8 cellular contexts compared by ENCODE assay signal in the genomic region with DNA sequence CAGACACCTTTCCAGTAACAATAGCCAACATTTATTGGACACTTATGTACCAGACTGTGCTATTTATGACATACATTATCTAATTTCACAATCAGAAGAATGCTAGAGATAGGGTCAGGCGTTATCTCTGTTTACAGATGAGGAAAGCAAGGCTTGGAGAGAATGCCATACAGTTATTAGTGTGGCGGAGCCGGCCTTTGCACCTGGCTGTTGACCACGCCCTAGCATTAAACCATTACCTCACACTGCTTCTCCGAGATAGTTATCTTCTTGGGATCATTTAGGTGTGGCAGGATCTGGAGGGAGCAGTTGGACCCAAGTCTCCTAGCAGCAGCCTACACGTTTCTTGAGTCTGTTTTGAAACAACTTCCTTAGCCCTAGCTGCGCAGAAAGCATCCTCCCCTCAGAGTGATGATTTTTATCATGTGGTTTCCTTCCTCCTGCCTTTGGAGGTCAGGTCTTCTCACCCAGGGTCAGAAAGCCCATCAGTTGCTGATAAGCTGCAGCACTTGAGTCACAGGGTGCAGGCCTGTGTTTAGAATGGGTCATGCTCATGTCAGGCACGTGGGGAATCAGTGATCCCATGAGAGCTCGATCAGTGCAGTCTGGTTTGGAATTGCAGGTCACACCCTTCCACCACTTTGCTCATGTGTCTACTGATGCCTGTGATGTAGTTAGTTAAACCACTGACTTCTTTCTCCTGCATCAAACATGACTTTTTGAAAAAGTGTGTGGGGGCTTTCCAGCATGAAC.
DNase-seq lines count a peak whose midpoint lies in the region; ATAC-seq and TF ChIP-seq lines count a peak whose summit lies in the region.

No MANE protein-coding gene starts in this region.

- H3K27ac ChIP-seq in mammary epithelial cell (ENCODE audit: insufficient read depth, low read depth, low read length): peak overlapping the region; percentile 96
- H3K27ac ChIP-seq in endodermal cell (ENCODE audit: low read depth, low read length): no peak overlapping the region

- no peaks in the 10 kb centered on the region for H4K20me1 ChIP-seq in mammary epithelial cell (ENCODE audit: insufficient read depth, low read length)

- H3K9ac ChIP-seq in mammary epithelial cell (ENCODE audit: insufficient read depth, low read length) (peak overlapping the region; percentile 71), endodermal cell (ENCODE audit: extremely low read depth, low read length, poor library complexity, severe bottlenecking) (no peak overlapping the region)

- DNase-seq in mammary epithelial cell (peak; percentile 53), myocyte (ENCODE audit: low read depth) (peak; percentile 56), cerebellar nuclear complex (lab: John Stamatoyannopoulos, UW) (no peak), endodermal cell (no peak), NCI-H2081 treated with DMSO at 0.1 percent for 48 hours (lab: John Stamatoyannopoulos, UW) (no peak)

- BruUV-seq in mammary epithelial cell (replicated peaks; lab: Mats Ljungman, UMichigan): no TSS peak

- peak overlapping the region; percentile 85 for H3K4me3 Mint-ChIP-seq in T-helper 1 cell treated with Interleukin-12 subunit alpha and Interleukin-12 subunit beta and Interleukin-4 antibody, amounts not matched to agents 30 μg/mL and 1 μg/mL, for 36 hours
- H3K4me3 Mint-ChIP-seq in endodermal cell: no peak overlapping the region

- WGBS in mammary epithelial cell (ENCODE audit: low coverage, missing lambda C conversion rate): 86% methylated on average over 9 of the region's 9 CpGs
- 93 to 95% methylated on average over 4 to 9 of the region's 9 CpGs for WGBS in endodermal cell (ENCODE audit: insufficient coverage in 1 of 2, insufficient read length in 1 of 2), 2 experiments

- TF ChIP-seq CTCF in mammary epithelial cell (conservative IDR thresholded peaks at IDR 0.05 in 1 of 2, IDR thresholded peaks at IDR 0.05 in 1 of 2; ENCODE audit: extremely low read depth in 1 of 2, insufficient read depth in 1 of 2, low read depth in 1 of 2, low read length in 2 of 2) (no peak), endodermal cell (conservative IDR thresholded peaks at IDR 0.05) (no peak)

- peaks cover 18% of the 10 kb centered on the region for H3K36me3 Mint-ChIP-seq in T-helper 1 cell treated with Interleukin-12 subunit alpha and Interleukin-12 subunit beta and Interleukin-4 antibody, amounts not matched to agents 30 μg/mL and 1 μg/mL, for 36 hours (ENCODE audit: low read depth)
- peaks cover 12% of the 10 kb centered on the region for H3K36me3 Mint-ChIP-seq in endodermal cell (ENCODE audit: low read depth)

- no peaks in the 10 kb centered on the region for H3K9me3 ChIP-seq in mammary epithelial cell (replicated peaks; ENCODE audit: insufficient read depth, low read length)
- H3K9me3 ChIP-seq in endodermal cell (ENCODE audit: control insufficient read depth, low read length): no peaks in the 10 kb centered on the region

- H3K4me3 ChIP-seq in mammary epithelial cell (replicated peaks in 1 of 3; ENCODE audit: insufficient read depth in 1 of 3, low read depth in 2 of 3, low read length in 3 of 3): no peak overlapping the region
- H3K4me3 ChIP-seq in endodermal cell (ENCODE audit: low read length): no peak overlapping the region

- H3K36me3 ChIP-seq in mammary epithelial cell (ENCODE audit: insufficient read depth, low read length) (no peaks in the 10 kb centered on the region), endodermal cell (ENCODE audit: control insufficient read depth, insufficient read depth, low read length) (peaks cover 6% of the 10 kb centered on the region)

- intact Hi-C loops in mammary epithelial cell (cut with micrococcal nuclease): loop anchor here (2.0 kb wide), 1 partner anchor 43 kb away; no protein-coding TSS in a partner anchor

- H3K27me3 Mint-ChIP-seq in T-helper 1 cell treated with Interleukin-12 subunit alpha and Interleukin-12 subunit beta and Interleukin-4 antibody, amounts not matched to agents 30 μg/mL and 1 μg/mL, for 36 hours (ENCODE audit: low read depth): no peaks in the 10 kb centered on the region
- no peaks in the 10 kb centered on the region for H3K27me3 Mint-ChIP-seq in endodermal cell (ENCODE audit: insufficient read depth)

- in situ Hi-C loops in mammary epithelial cell (cut with MboI; ENCODE audit: low sequenced_read_pairs in 2 of 2): loop anchor here in 1 of 2 donors (5.0 kb wide), 1 partner anchor 42 kb away; no protein-coding TSS in a partner anchor

- CTCF ChIA-PET in mammary epithelial cell (lab: Charles Lee; ENCODE audit: low non-redundant PET): interaction anchor here (0.5 kb wide), 1 partner anchor 130 kb away, joined by 3 read pairs; no protein-coding TSS in a partner anchor

- peak; percentile 43 for ATAC-seq in HG03378 (IDR thresholded peaks at IDR 0.05; ENCODE audit: unreplicated experiment)

- H3K4me1 Mint-ChIP-seq in T-helper 1 cell treated with Interleukin-12 subunit alpha and Interleukin-12 subunit beta and Interleukin-4 antibody, amounts not matched to agents 30 μg/mL and 1 μg/mL, for 36 hours (ENCODE audit: low read depth): peaks cover 87% of the 10 kb centered on the region
- H3K4me1 Mint-ChIP-seq in endodermal cell: peaks cover 79% of the 10 kb centered on the region

- peaks cover 90% of the 10 kb centered on the region for H3K79me2 ChIP-seq in mammary epithelial cell (ENCODE audit: insufficient read depth, low read length)

- no peak overlapping the region for H2AFZ ChIP-seq in mammary epithelial cell (ENCODE audit: low read depth, low read length)

- peaks cover 87% of the 10 kb centered on the region for H3K4me1 ChIP-seq in mammary epithelial cell (ENCODE audit: insufficient read depth, low read length)
- peaks cover 29% of the 10 kb centered on the region for H3K4me1 ChIP-seq in endodermal cell (ENCODE audit: control insufficient read depth, insufficient read depth, low read length)

- dilution Hi-C loops in mammary epithelial cell (cut with HindIII; ENCODE audit: low sequenced_read_pairs): no loop called here

- peak overlapping the region; percentile 87 for H3K27ac Mint-ChIP-seq in T-helper 1 cell treated with Interleukin-12 subunit alpha and Interleukin-12 subunit beta and Interleukin-4 antibody, amounts not matched to agents 30 μg/mL and 1 μg/mL, for 36 hours
- no peak overlapping the region for H3K27ac Mint-ChIP-seq in endodermal cell

- H3K4me2 ChIP-seq in mammary epithelial cell (ENCODE audit: insufficient read depth, low read depth, low read length): no peak overlapping the region

- H3K9me3 Mint-ChIP-seq in T-helper 1 cell treated with Interleukin-12 subunit alpha and Interleukin-12 subunit beta and Interleukin-4 antibody, amounts not matched to agents 30 μg/mL and 1 μg/mL, for 36 hours: no peaks in the 10 kb centered on the region
- no peaks in the 10 kb centered on the region for H3K9me3 Mint-ChIP-seq in endodermal cell

- peak; percentile 43 for TF ChIP-seq POLR2A in GM19193 (IDR thresholded peaks at IDR 0.05; ENCODE audit: extremely low read depth, insufficient read depth, insufficient read length)

- H3K27me3 ChIP-seq in mammary epithelial cell (ENCODE audit: insufficient read depth, low read length) (no peaks in the 10 kb centered on the region), endodermal cell (ENCODE audit: control insufficient read depth, insufficient read depth, low read length, poor library complexity, severe bottlenecking) (no peaks in the 10 kb centered on the region)

Comparison
In these comparisons a context has a peak if more than half of its experiments do, and no peak if none do; other contexts are left out.
1. DNase-seq: peak in mammary epithelial cell (single experiment) and myocyte (single experiment); none in cerebellar nuclear complex (0 of 2), endodermal cell (single experiment) and NCI-H2081 treated with DMSO at 0.1 percent for 48 hours (single experiment).